1 cellular context compared by ENCODE assay signal in the genomic region with DNA sequence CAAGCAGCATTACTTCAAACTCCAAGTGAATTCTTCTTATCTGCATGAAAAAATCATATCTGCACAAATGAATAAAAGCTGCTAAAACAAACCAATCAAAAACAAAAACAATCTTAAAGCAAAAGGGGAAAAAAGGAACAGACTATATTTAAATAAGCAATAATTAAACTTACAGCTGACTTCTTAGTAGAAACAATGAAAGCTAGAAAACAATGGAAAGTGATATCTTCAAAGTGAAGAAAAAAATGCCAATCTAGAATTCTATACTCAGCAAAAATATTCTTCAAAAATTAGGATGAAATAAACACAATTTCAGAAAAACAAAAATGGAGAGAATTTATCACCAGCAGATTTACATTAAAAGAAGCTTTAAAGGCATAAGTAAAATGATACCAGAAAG.
TF ChIP-seq lines count a peak whose summit lies in the region.

No MANE protein-coding gene starts in this region.

TF ChIP-seq in K562, 482 proteins besides CTCF, POLR2A, EP300 and RAD21 (continued from another document):
- TF ChIP-seq, protein P1, sequence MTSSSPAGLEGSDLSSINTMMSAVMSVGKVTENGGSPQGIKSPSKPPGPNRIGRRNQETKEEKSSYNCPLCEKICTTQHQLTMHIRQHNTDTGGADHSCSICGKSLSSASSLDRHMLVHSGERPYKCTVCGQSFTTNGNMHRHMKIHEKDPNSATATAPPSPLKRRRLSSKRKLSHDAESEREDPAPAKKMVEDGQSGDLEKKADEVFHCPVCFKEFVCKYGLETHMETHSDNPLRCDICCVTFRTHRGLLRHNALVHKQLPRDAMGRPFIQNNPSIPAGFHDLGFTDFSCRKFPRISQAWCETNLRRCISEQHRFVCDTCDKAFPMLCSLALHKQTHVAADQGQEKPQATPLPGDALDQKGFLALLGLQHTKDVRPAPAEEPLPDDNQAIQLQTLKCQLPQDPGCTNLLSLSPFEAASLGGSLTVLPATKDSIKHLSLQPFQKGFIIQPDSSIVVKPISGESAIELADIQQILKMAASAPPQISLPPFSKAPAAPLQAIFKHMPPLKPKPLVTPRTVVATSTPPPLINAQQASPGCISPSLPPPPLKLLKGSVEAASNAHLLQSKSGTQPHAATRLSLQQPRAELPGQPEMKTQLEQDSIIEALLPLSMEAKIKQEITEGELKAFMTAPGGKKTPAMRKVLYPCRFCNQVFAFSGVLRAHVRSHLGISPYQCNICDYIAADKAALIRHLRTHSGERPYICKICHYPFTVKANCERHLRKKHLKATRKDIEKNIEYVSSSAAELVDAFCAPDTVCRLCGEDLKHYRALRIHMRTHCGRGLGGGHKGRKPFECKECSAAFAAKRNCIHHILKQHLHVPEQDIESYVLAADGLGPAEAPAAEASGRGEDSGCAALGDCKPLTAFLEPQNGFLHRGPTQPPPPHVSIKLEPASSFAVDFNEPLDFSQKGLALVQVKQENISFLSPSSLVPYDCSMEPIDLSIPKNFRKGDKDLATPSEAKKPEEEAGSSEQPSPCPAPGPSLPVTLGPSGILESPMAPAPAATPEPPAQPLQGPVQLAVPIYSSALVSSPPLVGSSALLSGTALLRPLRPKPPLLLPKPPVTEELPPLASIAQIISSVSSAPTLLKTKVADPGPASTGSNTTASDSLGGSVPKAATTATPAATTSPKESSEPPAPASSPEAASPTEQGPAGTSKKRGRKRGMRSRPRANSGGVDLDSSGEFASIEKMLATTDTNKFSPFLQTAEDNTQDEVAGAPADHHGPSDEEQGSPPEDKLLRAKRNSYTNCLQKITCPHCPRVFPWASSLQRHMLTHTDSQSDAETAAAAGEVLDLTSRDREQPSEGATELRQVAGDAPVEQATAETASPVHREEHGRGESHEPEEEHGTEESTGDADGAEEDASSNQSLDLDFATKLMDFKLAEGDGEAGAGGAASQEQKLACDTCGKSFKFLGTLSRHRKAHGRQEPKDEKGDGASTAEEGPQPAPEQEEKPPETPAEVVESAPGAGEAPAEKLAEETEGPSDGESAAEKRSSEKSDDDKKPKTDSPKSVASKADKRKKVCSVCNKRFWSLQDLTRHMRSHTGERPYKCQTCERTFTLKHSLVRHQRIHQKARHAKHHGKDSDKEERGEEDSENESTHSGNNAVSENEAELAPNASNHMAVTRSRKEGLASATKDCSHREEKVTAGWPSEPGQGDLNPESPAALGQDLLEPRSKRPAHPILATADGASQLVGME (CRISPR knock-in tag; IDR thresholded peaks at IDR 0.05) = no peak
- TF ChIP-seq ELF4 (CRISPR knock-in tag; IDR thresholded peaks at IDR 0.05) (no peak), ZNF384 (IDR thresholded peaks at IDR 0.05; ENCODE audit: low read depth, low read length) (0 out of 2 replicates have a peak, but pooled peaks have one; percentile 15), GATAD2A (IDR thresholded peaks at IDR 0.05) (no peak), ZNF354B (CRISPR knock-in tag; IDR thresholded peaks at IDR 0.05) (no peak), XRCC3 (IDR thresholded peaks at IDR 0.05) (peak; percentile 76; the same call in 1 of the 2 replicates)
- TF ChIP-seq, protein P2, sequence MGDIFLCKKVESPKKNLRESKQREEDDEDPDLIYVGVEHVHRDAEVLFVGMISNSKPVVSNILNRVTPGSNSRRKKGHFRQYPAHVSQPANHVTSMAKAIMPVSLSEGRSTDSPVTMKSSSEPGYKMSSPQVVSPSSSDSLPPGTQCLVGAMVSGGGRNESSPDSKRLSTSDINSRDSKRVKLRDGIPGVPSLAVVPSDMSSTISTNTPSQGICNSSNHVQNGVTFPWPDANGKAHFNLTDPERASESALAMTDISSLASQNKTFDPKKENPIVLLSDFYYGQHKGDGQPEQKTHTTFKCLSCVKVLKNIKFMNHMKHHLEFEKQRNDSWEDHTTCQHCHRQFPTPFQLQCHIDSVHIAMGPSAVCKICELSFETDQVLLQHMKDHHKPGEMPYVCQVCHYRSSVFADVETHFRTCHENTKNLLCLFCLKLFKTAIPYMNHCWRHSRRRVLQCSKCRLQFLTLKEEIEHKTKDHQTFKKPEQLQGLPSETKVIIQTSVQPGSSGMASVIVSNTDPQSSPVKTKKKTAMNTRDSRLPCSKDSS (IDR thresholded peaks at IDR 0.05; ENCODE audit: low read depth, partially characterized antibody) = peak; percentile 90
